In genomic region chr3:9591781-9592180, GRCh38 we compare ENCODE assay signal across 2 cellular contexts. TPM values are rescaled to one million over a fixed set of nuclear protein-coding genes. Genes with fewer than 3 reads are reported as not detected.
"Had no signal": no experiment of that assay in that cellular context is flagged by ENCODE, and none has a peak within 500 bp of the region (broad histone marks: within the 10 kb centered on the region; RNA-seq: fewer than 3 reads in every experiment).

No MANE protein-coding gene starts in this region.

RNA-seq across cellular contexts. Expression of gene LHFPL4, which starts 38.2 kb away (rescaled TPM):
- polyA plus RNA-seq: keratinocyte, mammary epithelial cell had no signal
